Comparison of ENCODE assay signal across 1 cellular context in the genomic region with DNA sequence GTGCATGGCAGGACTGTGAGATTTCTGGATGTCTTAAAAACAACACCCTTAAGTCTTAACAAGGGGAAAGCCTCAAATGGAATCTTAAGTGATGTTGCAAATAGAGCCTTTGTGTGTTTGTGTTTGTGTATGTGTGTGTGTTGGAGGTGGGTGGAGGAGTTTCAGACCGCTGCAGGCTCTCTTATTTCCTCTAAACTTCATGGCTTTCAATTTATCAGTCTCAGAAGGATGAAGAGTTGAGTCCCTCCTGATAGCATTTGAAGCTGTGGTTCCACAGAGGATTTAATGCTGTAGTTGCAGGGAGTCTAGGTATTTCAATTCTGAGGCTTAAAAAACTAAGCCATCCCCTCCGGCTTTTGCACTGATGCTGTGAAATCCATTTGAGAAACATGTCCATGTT.
TF ChIP-seq lines count a peak whose summit lies in the region.

No MANE protein-coding gene starts in this region.

TF ChIP-seq in HepG2, 621 proteins besides CTCF, POLR2A, EP300 and RAD21 (continued from another document):
- no peak for TF ChIP-seq THAP11 (CRISPR knock-in tag; IDR thresholded peaks at IDR 0.05)
- TF ChIP-seq DNMT3B (CRISPR knock-in tag; conservative IDR thresholded peaks at IDR 0.05) = no peak
- no peak for TF ChIP-seq TRIM24 (CRISPR knock-in tag; IDR thresholded peaks at IDR 0.05)
- TF ChIP-seq HMGXB3 (CRISPR knock-in tag; IDR thresholded peaks at IDR 0.05; ENCODE audit: borderline replicate concordance) = no peak
TF ChIP-seq in HepG2: peak in this region for 0.
